Comparison of ENCODE assay signal across 16 cellular contexts in the genomic region with DNA sequence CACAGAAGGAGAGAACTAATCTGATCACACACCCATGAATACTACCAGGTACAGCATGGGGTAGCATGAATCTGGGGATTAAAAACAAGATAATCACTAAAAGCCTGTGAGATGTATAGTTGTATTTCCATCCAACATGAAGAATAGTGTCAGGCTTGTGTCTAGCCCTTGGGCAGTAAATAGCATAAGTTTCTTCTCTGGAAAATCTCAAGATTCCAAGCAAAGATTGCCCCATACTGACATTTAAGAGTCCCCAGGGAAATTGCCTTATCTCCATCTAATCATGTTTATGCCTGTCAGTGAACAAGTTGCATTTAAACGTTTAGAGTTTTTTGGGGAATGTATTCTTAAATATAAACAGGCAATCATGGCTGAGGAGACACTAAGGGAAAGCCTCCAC.
"Had no signal": no experiment of that assay in that cellular context is flagged by ENCODE, and none has a peak within 500 bp of the region (broad histone marks: within the 10 kb centered on the region; RNA-seq: fewer than 3 reads in every experiment).

No MANE protein-coding gene starts in this region.

- H3K9me3 Mint-ChIP-seq: activated naive CD4-positive, alpha-beta T cell treated with anti-CD3 and anti-CD28 coated beads, Interleukin-2, amount 10 ng/mL, durations not matched to agents 7 days and 5 days; activated T-helper 17 cell treated with anti-CD3 and anti-CD28 coated beads, Interleukin-2, amount 50 U/mL, for 72 hours; stimulated activated naive CD8-positive, alpha-beta T cell treated with anti-CD3 and anti-CD28 coated beads, Interleukin-15, amount 100 ng/mL, for 72 hours had no signal

- DNase-seq: activated naive CD4-positive, alpha-beta T cell treated with anti-CD3 and anti-CD28 coated beads, Interleukin-2, amount 10 ng/mL, durations not matched to agents 7 days and 5 days; amniotic stem cell; caudate nucleus; glutamatergic neuron; left ventricle myocardium inferior; mucosa of descending colon; naive thymus-derived CD4-positive, alpha-beta T cell; ovary; right lobe of liver; spleen; stimulated activated naive CD8-positive, alpha-beta T cell treated with anti-CD3 and anti-CD28 coated beads, Interleukin-15, amount 100 ng/mL, for 72 hours; testis; upper lobe of left lung had no signal

- H3K4me1 Mint-ChIP-seq: activated naive CD4-positive, alpha-beta T cell treated with anti-CD3 and anti-CD28 coated beads, Interleukin-2, amount 10 ng/mL, durations not matched to agents 7 days and 5 days; activated T-helper 17 cell treated with anti-CD3 and anti-CD28 coated beads, Interleukin-2, amount 50 U/mL, for 72 hours; naive thymus-derived CD4-positive, alpha-beta T cell; stimulated activated naive CD8-positive, alpha-beta T cell treated with anti-CD3 and anti-CD28 coated beads, Interleukin-15, amount 100 ng/mL, for 72 hours had no signal

- H3K27me3 Mint-ChIP-seq: activated naive CD4-positive, alpha-beta T cell treated with anti-CD3 and anti-CD28 coated beads, Interleukin-2, amount 10 ng/mL, durations not matched to agents 7 days and 5 days had no signal

- H3K27ac Mint-ChIP-seq: activated naive CD4-positive, alpha-beta T cell treated with anti-CD3 and anti-CD28 coated beads, Interleukin-2, amount 10 ng/mL, durations not matched to agents 7 days and 5 days; activated T-helper 17 cell treated with anti-CD3 and anti-CD28 coated beads, Interleukin-2, amount 50 U/mL, for 72 hours; naive thymus-derived CD4-positive, alpha-beta T cell; stimulated activated naive CD8-positive, alpha-beta T cell treated with anti-CD3 and anti-CD28 coated beads, Interleukin-15, amount 100 ng/mL, for 72 hours had no signal

- ATAC-seq: activated CD4-positive, CD25-positive, alpha-beta regulatory T cell treated with anti-CD3 and anti-CD28 coated beads, Interleukin-2, amount 50 U/mL, for 24 hours; activated T-helper 17 cell treated with anti-CD3 and anti-CD28 coated beads, Interleukin-2, amount 50 U/mL, for 72 hours; esophagus mucosa; mucosa of descending colon; naive thymus-derived CD4-positive, alpha-beta T cell; right lobe of liver; stimulated activated naive CD8-positive, alpha-beta T cell treated with anti-CD3 and anti-CD28 coated beads, Interleukin-15, amount 100 ng/mL, for 72 hours had no signal

- H3K4me3 Mint-ChIP-seq: activated naive CD4-positive, alpha-beta T cell treated with anti-CD3 and anti-CD28 coated beads, Interleukin-2, amount 10 ng/mL, durations not matched to agents 7 days and 5 days; activated T-helper 17 cell treated with anti-CD3 and anti-CD28 coated beads, Interleukin-2, amount 50 U/mL, for 72 hours; naive thymus-derived CD4-positive, alpha-beta T cell; stimulated activated naive CD8-positive, alpha-beta T cell treated with anti-CD3 and anti-CD28 coated beads, Interleukin-15, amount 100 ng/mL, for 72 hours had no signal

- H3K36me3 Mint-ChIP-seq: activated naive CD4-positive, alpha-beta T cell treated with anti-CD3 and anti-CD28 coated beads, Interleukin-2, amount 10 ng/mL, durations not matched to agents 7 days and 5 days; naive thymus-derived CD4-positive, alpha-beta T cell had no signal
